In genomic region chr3:188568750-188569149, GRCh38 we compare ENCODE assay signal across 28 cellular contexts.
DNase-seq lines count a peak whose midpoint lies in the region; ATAC-seq, FAIRE-seq and TF ChIP-seq lines count a peak whose summit lies in the region.
"Had no signal": no experiment of that assay in that cellular context is flagged by ENCODE, and none has a peak within 500 bp of the region (broad histone marks: within the 10 kb centered on the region; RNA-seq: fewer than 3 reads in every experiment).

No MANE protein-coding gene starts in this region.

- no peak overlapping the region for H3K4me3 ChIP-seq in left ventricle myocardium inferior
- H3K4me3 ChIP-seq in astrocyte (ENCODE audit: insufficient read depth, low read depth, low read length) = no peak overlapping the region
- H3K4me3 ChIP-seq in lower lobe of right lung = no peak overlapping the region
- H3K4me3 ChIP-seq in upper lobe of right lung = no peak overlapping the region
- H3K4me3 ChIP-seq: A549, coronary artery, esophagus muscularis mucosa, hepatocyte, tibial nerve had no signal

- peaks cover 77% of the 10 kb centered on the region for H3K79me2 ChIP-seq in astrocyte (ENCODE audit: insufficient read depth, low read length)

- H3K27ac ChIP-seq in left ventricle myocardium inferior (replicated peaks) (no peak overlapping the region), astrocyte (ENCODE audit: low read depth, low read length) (peak overlapping the region; percentile 28), lower lobe of right lung (no peak overlapping the region), upper lobe of right lung (no peak overlapping the region)
- H3K27ac ChIP-seq: A549, coronary artery, hepatocyte, neutrophil, RWPE1, tibial nerve had no signal

- peak overlapping the region; percentile 35 for H3K27ac Mint-ChIP-seq in astrocyte (ENCODE audit: unreplicated experiment)
- H3K27ac Mint-ChIP-seq: activated CD4-positive, alpha-beta T cell treated with anti-CD3 and anti-CD28 coated beads for 36 hours; activated T-cell treated with anti-CD3 and anti-CD28 coated beads, Interleukin-2, amount 50 U/mL, for 24 hours; brain; memory B cell had no signal

- no peaks in the 10 kb centered on the region for H3K27me3 ChIP-seq in left ventricle myocardium inferior (ENCODE audit: low read depth)
- H3K27me3 ChIP-seq in astrocyte (ENCODE audit: insufficient read depth, low read length) = no peaks in the 10 kb centered on the region
- no peaks in the 10 kb centered on the region for H3K27me3 ChIP-seq in lower lobe of right lung (ENCODE audit: low read depth)
- H3K27me3 ChIP-seq in upper lobe of right lung = no peaks in the 10 kb centered on the region
- H3K27me3 ChIP-seq: BE2C, esophagus muscularis mucosa, hepatocyte, neutrophil, tibial nerve had no signal

- peaks cover 51% of the 10 kb centered on the region for H4K20me1 ChIP-seq in astrocyte (ENCODE audit: insufficient read depth, low read length)

- H3K9me3 ChIP-seq in left ventricle myocardium inferior (replicated peaks) (no peaks in the 10 kb centered on the region), astrocyte (ENCODE audit: insufficient read depth, low read depth, low read length) (no peaks in the 10 kb centered on the region), lower lobe of right lung (no peaks in the 10 kb centered on the region), upper lobe of right lung (no peaks in the 10 kb centered on the region)
- H3K9me3 ChIP-seq: A549, BE2C, esophagus muscularis mucosa, neutrophil, tibial nerve had no signal

- no peak for FAIRE-seq in astrocyte (lab: Jason Lieb, UNC)
- FAIRE-seq: A549, frontal cortex had no signal

- ATAC-seq in Right ventricle myocardium inferior (peak; percentile 25), lower lobe of right lung (peak; percentile 23 to 37), upper lobe of right lung (peak; percentile 76), HG03521 (IDR thresholded peaks at IDR 0.05; ENCODE audit: unreplicated experiment) (no peak), HG02973 (IDR thresholded peaks at IDR 0.05; ENCODE audit: unreplicated experiment) (no peak), GM21515 (IDR thresholded peaks at IDR 0.05; ENCODE audit: unreplicated experiment) (no peak)
- ATAC-seq: A549; activated CD4-positive, alpha-beta T cell treated with anti-CD3 and anti-CD28 coated beads for 36 hours; HCT116; left colon had no signal

- intact Hi-C loops in Right ventricle myocardium inferior (cut with DNase I) (no loop called here), left ventricle myocardium inferior (cut with micrococcal nuclease) (no loop called here), lower lobe of right lung (cut with DNase I) (no loop called here), upper lobe of right lung (cut with DNase I) (no loop called here)

- TF ChIP-seq CTCF in left ventricle myocardium inferior (IDR thresholded peaks at IDR 0.05; ENCODE audit: borderline replicate concordance) (no peak), astrocyte (IDR thresholded peaks at IDR 0.05; ENCODE audit: insufficient read depth, low read depth, low read length) (no peak), lower lobe of right lung (IDR thresholded peaks at IDR 0.05) (no peak), upper lobe of right lung (IDR thresholded peaks at IDR 0.05) (no peak)

- H3K4me3 Mint-ChIP-seq in astrocyte (ENCODE audit: unreplicated experiment) = no peak overlapping the region
- H3K4me3 Mint-ChIP-seq: activated CD4-positive, alpha-beta T cell treated with anti-CD3 and anti-CD28 coated beads for 36 hours; activated T-cell treated with anti-CD3 and anti-CD28 coated beads, Interleukin-2, amount 50 U/mL, for 24 hours; brain; memory B cell had no signal

- peak overlapping the region; percentile 14 for H3K9ac ChIP-seq in astrocyte (ENCODE audit: low read length)

- H2AFZ ChIP-seq in astrocyte (ENCODE audit: low read depth, low read length) = no peak overlapping the region
- H2AFZ ChIP-seq: hepatocyte had no signal

- peaks cover 31% of the 10 kb centered on the region for H3K4me1 Mint-ChIP-seq in astrocyte (ENCODE audit: low read depth, unreplicated experiment)

- H3K27me3 Mint-ChIP-seq in astrocyte (ENCODE audit: low read depth, unreplicated experiment) = no peaks in the 10 kb centered on the region
- H3K27me3 Mint-ChIP-seq: activated CD4-positive, alpha-beta T cell treated with anti-CD3 and anti-CD28 coated beads for 36 hours; activated T-cell treated with anti-CD3 and anti-CD28 coated beads, Interleukin-2, amount 50 U/mL, for 24 hours; brain; memory B cell had no signal

- H3K4me1 ChIP-seq in left ventricle myocardium inferior (peaks cover 29% of the 10 kb centered on the region), astrocyte (ENCODE audit: insufficient read depth, low read length) (peaks cover 16% of the 10 kb centered on the region), lower lobe of right lung (no peaks in the 10 kb centered on the region), upper lobe of right lung (peaks cover 6% of the 10 kb centered on the region)

- no peaks in the 10 kb centered on the region for H3K36me3 ChIP-seq in left ventricle myocardium inferior
- H3K36me3 ChIP-seq in astrocyte (ENCODE audit: insufficient read depth, low read length) = no peaks in the 10 kb centered on the region
- no peaks in the 10 kb centered on the region for H3K36me3 ChIP-seq in lower lobe of right lung
- no peaks in the 10 kb centered on the region for H3K36me3 ChIP-seq in upper lobe of right lung
- H3K36me3 ChIP-seq: BE2C, esophagus muscularis mucosa, neutrophil, tibial nerve had no signal

- peaks cover 3% of the 10 kb centered on the region for H3K36me3 Mint-ChIP-seq in astrocyte (ENCODE audit: low read depth, unreplicated experiment)
- H3K36me3 Mint-ChIP-seq: brain had no signal

- H3K9me3 Mint-ChIP-seq in astrocyte (ENCODE audit: unreplicated experiment) = no peaks in the 10 kb centered on the region
- H3K9me3 Mint-ChIP-seq: activated T-cell treated with anti-CD3 and anti-CD28 coated beads, Interleukin-2, amount 50 U/mL, for 24 hours; brain; memory B cell had no signal

- H3K4me2 ChIP-seq in astrocyte (ENCODE audit: low read length) = peak overlapping the region; percentile 52
- H3K4me2 ChIP-seq: A549, hepatocyte had no signal

- DNase-seq in Right ventricle myocardium inferior (ENCODE audit: missing footprints) = no peak
- no peak for DNase-seq in left ventricle myocardium inferior
- peak; percentile 64 for DNase-seq in astrocyte (ENCODE audit: low read depth)
- no peak for DNase-seq in lower lobe of right lung
- no peak for DNase-seq in upper lobe of right lung
- DNase-seq: activated CD4-positive, alpha-beta T cell treated with anti-CD3 and anti-CD28 coated beads for 36 hours; activated gamma-delta T cell treated with Interleukin-2 at 50 U/mL for 16 hours; activated T-cell treated with anti-CD3 and anti-CD28 coated beads, Interleukin-2, amount 50 U/mL, for 24 hours; BE2C; GDM1; KG1; left colon; NCI-H1436; NCI-H510A had no signal

Comparison
In these comparisons a context has a peak if more than half of its experiments do, and no peak if none do; other contexts are left out.
1. ATAC-seq: peak in Right ventricle myocardium inferior (single experiment), lower lobe of right lung (2 of 2) and upper lobe of right lung (single experiment); none in HG03521 (single experiment), HG02973 (single experiment) and GM21515 (single experiment).